Comparison of ENCODE assay signal across 10 cellular contexts in genomic region chr2:197137234-197137633, GRCh38.
DNase-seq lines count a peak whose midpoint lies in the region; ATAC-seq and TF ChIP-seq lines count a peak whose summit lies in the region.
"Had no signal": no experiment of that assay in that cellular context is flagged by ENCODE, and none has a peak within 500 bp of the region (broad histone marks: within the 10 kb centered on the region; RNA-seq: fewer than 3 reads in every experiment).

No MANE protein-coding gene starts in this region.

- H3K27me3 Mint-ChIP-seq in MCF 10A (ENCODE audit: insufficient read depth, unreplicated experiment) (no peaks in the 10 kb centered on the region), activated B cell treated with CpG ODN at 0.5 μM for 24 hours (no peaks in the 10 kb centered on the region)

- no peaks in the 10 kb centered on the region for H3K36me3 ChIP-seq in breast epithelium
- no peaks in the 10 kb centered on the region for H3K36me3 ChIP-seq in thoracic aorta
- no peaks in the 10 kb centered on the region for H3K36me3 ChIP-seq in left lung

- ATAC-seq in activated B cell treated with CpG ODN at 0.5 μM for 24 hours (ENCODE audit: low read depth) (no peak), thoracic aorta (ENCODE audit: insufficient number of reproducible peaks, low FRiP score, low read depth) (no peak), left lung (no peak)

- no TSS peak for BruUV-seq in MCF 10A (replicated peaks; lab: Mats Ljungman, UMichigan)

- H3K4me3 ChIP-seq in breast epithelium (no peak overlapping the region), thoracic aorta (peak overlapping the region; percentile 6), left lung (no peak overlapping the region)

- POLR2A ChIA-PET in MCF 10A (lab: Yijun Ruan, JAX): no interaction called here
- POLR2A ChIA-PET in activated B cell treated with CpG ODN at 0.5 μM for 24 hours (lab: Charles Lee): interaction anchor here (0.7 to 4.0 kb wide), 7 partner anchors 8 to 173 kb away, joined by 3 to 17 read pairs (median 4); partner anchors contain the start of gene ANKRD44

- CTCF ChIA-PET in MCF 10A (lab: Yijun Ruan, JAX): interaction anchor here (0.6 to 2.0 kb wide), 7 partner anchors 9 to 1177 kb away, joined by 3 to 10 read pairs (median 4); no protein-coding TSS in a partner anchor
- CTCF ChIA-PET in activated B cell treated with CpG ODN at 0.5 μM for 24 hours (lab: Charles Lee): interaction anchor here (0.6 to 2.0 kb wide), 5 partner anchors 15 to 54 kb away, joined by 3 to 15 read pairs (median 7); no protein-coding TSS in a partner anchor

- intact Hi-C loops in MCF 10A (cut with micrococcal nuclease): no loop called here
- intact Hi-C loops in breast epithelium (cut with DNase I; ENCODE audit: low total_unique reads): no loop called here
- intact Hi-C loops in activated B cell treated with CpG ODN at 0.5 μM for 24 hours (cut with micrococcal nuclease): loop anchor here (10.0 kb wide), 1 partner anchor 892 kb away; no protein-coding TSS in a partner anchor
- intact Hi-C loops in left lung (cut with DNase I): no loop called here

- H3K4me1 Mint-ChIP-seq in MCF 10A (ENCODE audit: insufficient read depth, unreplicated experiment) (peaks cover 17% of the 10 kb centered on the region), activated B cell treated with CpG ODN at 0.5 μM for 24 hours (peaks cover 94% of the 10 kb centered on the region)

- no peak overlapping the region for H3K4me3 Mint-ChIP-seq in MCF 10A (ENCODE audit: unreplicated experiment)
- peak overlapping the region; percentile 17 for H3K4me3 Mint-ChIP-seq in activated B cell treated with CpG ODN at 0.5 μM for 24 hours
- H3K4me3 Mint-ChIP-seq: brain, neural crest cell had no signal

- peak; percentile 56 for DNase-seq in MCF 10A (ENCODE audit: unreplicated experiment)
- no peak for DNase-seq in breast epithelium (ENCODE audit: low spot score in 2 of 2)
- DNase-seq in activated B cell treated with CpG ODN at 0.5 μM for 24 hours: no peak
- peak; percentile 30 for DNase-seq in fibroblast of peridontal ligament (ENCODE audit: extremely low read depth)
- DNase-seq in thoracic aorta (ENCODE audit: low spot score): no peak
- DNase-seq in NCI-H82 (lab: John Stamatoyannopoulos, UW): no peak
- no peak for DNase-seq in left lung
- DNase-seq in KBM-7: no peak

- no peaks in the 10 kb centered on the region for H3K36me3 Mint-ChIP-seq in MCF 10A (ENCODE audit: insufficient read depth, unreplicated experiment)
- peaks cover 46% of the 10 kb centered on the region for H3K36me3 Mint-ChIP-seq in activated B cell treated with CpG ODN at 0.5 μM for 24 hours (ENCODE audit: low read depth)

- H3K9me3 ChIP-seq in breast epithelium (no peaks in the 10 kb centered on the region), thoracic aorta (no peaks in the 10 kb centered on the region), left lung (no peaks in the 10 kb centered on the region)

- H3K27me3 ChIP-seq in breast epithelium (no peaks in the 10 kb centered on the region), thoracic aorta (replicated peaks; ENCODE audit: insufficient read depth) (no peaks in the 10 kb centered on the region), left lung (no peaks in the 10 kb centered on the region)

- no peak overlapping the region for H3K27ac ChIP-seq in breast epithelium
- peak overlapping the region in 1 of 2 donors; percentile 20 for H3K27ac ChIP-seq in thoracic aorta
- peak overlapping the region in 1 of 2 donors; percentile 53 for H3K27ac ChIP-seq in left lung

- in situ Hi-C loops in KBM-7 (cut with MboI; ENCODE audit: low pct_unique_long_range_greater_than_20kb, low sequenced_read_pairs): no loop called here

- H3K9me3 Mint-ChIP-seq in MCF 10A (ENCODE audit: unreplicated experiment): no peaks in the 10 kb centered on the region
- H3K9me3 Mint-ChIP-seq in activated B cell treated with CpG ODN at 0.5 μM for 24 hours: no peaks in the 10 kb centered on the region
- H3K9me3 Mint-ChIP-seq: brain, neural crest cell had no signal

- TF ChIP-seq CTCF in MCF 10A (IDR thresholded peaks at IDR 0.05; ENCODE audit: unreplicated experiment) (no peak), breast epithelium (IDR thresholded peaks at IDR 0.05) (no peak), activated B cell treated with CpG ODN at 0.5 μM for 24 hours (IDR thresholded peaks at IDR 0.05) (no peak), thoracic aorta (IDR thresholded peaks at IDR 0.05) (no peak), left lung (IDR thresholded peaks at IDR 0.05) (no peak)

- TF ChIP-seq POLR2A in breast epithelium (IDR thresholded peaks at IDR 0.05): no peak

- H3K4me1 ChIP-seq in breast epithelium (no peaks in the 10 kb centered on the region), thoracic aorta (ENCODE audit: control insufficient read depth in 1 of 2, low read depth in 2 of 2) (peaks cover 10 to 28% of the 10 kb centered on the region in 2 donors), left lung (peaks cover 0 to 34% of the 10 kb centered on the region in 2 donors)

- H3K27ac Mint-ChIP-seq in MCF 10A (ENCODE audit: low read depth, unreplicated experiment): no peak overlapping the region
- H3K27ac Mint-ChIP-seq in activated B cell treated with CpG ODN at 0.5 μM for 24 hours: peak overlapping the region; percentile 79

Comparison
In these comparisons a context has a peak if more than half of its experiments do, and no peak if none do; other contexts are left out.
1. DNase-seq: peak in MCF 10A (single experiment) and fibroblast of peridontal ligament (single experiment); none in breast epithelium (0 of 2), activated B cell treated with CpG ODN at 0.5 μM for 24 hours (single experiment), thoracic aorta (single experiment), NCI-H82 (single experiment), left lung (0 of 2) and KBM-7 (single experiment).